13 cellular contexts compared by ENCODE assay signal in the genomic region with DNA sequence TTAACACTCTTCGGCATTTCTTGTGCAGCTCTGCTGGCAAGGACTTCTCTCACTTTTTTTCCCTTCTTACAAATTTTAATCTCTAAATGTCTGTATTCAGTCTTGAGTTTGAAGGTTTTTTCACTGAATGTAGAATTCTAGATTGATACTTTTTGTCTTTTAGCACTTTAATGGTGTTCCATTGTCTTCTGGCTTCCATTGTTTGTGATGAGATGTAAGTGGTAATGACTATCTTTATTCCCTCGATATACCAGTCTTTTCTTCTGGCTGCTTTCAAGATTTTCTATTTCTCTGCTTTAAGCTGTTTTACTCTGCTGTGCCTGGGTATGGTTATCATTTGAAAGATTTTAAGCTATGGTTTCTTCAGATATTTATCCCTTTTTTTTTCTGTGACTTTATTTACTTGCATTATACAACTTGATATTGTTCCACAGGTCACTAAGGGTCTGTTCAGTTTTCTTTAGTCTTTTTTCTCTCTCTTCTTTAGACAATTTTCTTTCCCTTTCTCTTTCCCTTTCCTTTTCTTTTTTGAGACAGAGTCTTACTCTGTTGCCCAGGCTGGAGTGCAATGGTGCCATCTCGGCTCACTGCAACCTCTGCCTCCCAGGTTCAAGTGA.
"Had no signal": no experiment of that assay in that cellular context is flagged by ENCODE, and none has a peak within 500 bp of the region (broad histone marks: within the 10 kb centered on the region; RNA-seq: fewer than 3 reads in every experiment).

No MANE protein-coding gene starts in this region.

- H3K27ac Mint-ChIP-seq: endodermal cell; stimulated activated naive CD8-positive, alpha-beta T cell treated with anti-CD3 and anti-CD28 coated beads, Interleukin-15, amount 100 ng/mL, for 72 hours had no signal

- H3K4me3 Mint-ChIP-seq: endodermal cell had no signal

- H3K27me3 ChIP-seq: brain microvascular endothelial cell had no signal

- H3K4me3 ChIP-seq: skin epidermis, thoracic aorta had no signal

- DNase-seq: activated CD4-positive, alpha-beta T cell treated with anti-CD3 and anti-CD28 coated beads, Interleukin-2, amount 50 U/mL, for 1 hour; amygdala; brain microvascular endothelial cell; dermis blood vessel endothelial cell; endodermal cell; erythroblast; hippocampal formation; posterior cingulate gyrus; SW 1271; T-helper 9 cell had no signal

- H3K27me3 Mint-ChIP-seq: stimulated activated naive CD8-positive, alpha-beta T cell treated with anti-CD3 and anti-CD28 coated beads, Interleukin-15, amount 100 ng/mL, for 72 hours had no signal

- H3K27ac ChIP-seq: brain microvascular endothelial cell, skin epidermis, thoracic aorta had no signal

- H3K9me3 ChIP-seq: thoracic aorta had no signal

- H3K36me3 ChIP-seq: brain microvascular endothelial cell, thoracic aorta had no signal
